10 cellular contexts compared by ENCODE assay signal in genomic region chr19:3178973-3179738, GRCh38. TPM values are rescaled to one million over a fixed set of nuclear protein-coding genes. Genes with fewer than 3 reads are reported as not detected.
DNase-seq lines count a peak whose midpoint lies in the region; ATAC-seq, FAIRE-seq and TF ChIP-seq lines count a peak whose summit lies in the region.
"Had no signal": no experiment of that assay in that cellular context is flagged by ENCODE, and none has a peak within 500 bp of the region (broad histone marks: within the 10 kb centered on the region; RNA-seq: fewer than 3 reads in every experiment).

No MANE protein-coding gene starts in this region.

- H3K9me2 ChIP-seq in hepatocyte (replicated peaks; ENCODE audit: insufficient read depth) = no peaks in the 10 kb centered on the region

- no peaks in the 10 kb centered on the region for H3K79me2 ChIP-seq in hepatocyte

- peak overlapping the region; percentile 100 for H3K4me3 Mint-ChIP-seq in activated naive CD4-positive, alpha-beta T cell treated with anti-CD3 and anti-CD28 coated beads, Interleukin-2, amount 10 ng/mL, durations not matched to agents 7 days and 5 days

- H3K4me1 Mint-ChIP-seq in activated naive CD4-positive, alpha-beta T cell treated with anti-CD3 and anti-CD28 coated beads, Interleukin-2, amount 10 ng/mL, durations not matched to agents 7 days and 5 days = peaks cover 35% of the 10 kb centered on the region

- H3K36me3 ChIP-seq in pancreas (no peaks in the 10 kb centered on the region), hepatocyte (replicated peaks; ENCODE audit: insufficient read depth, low read depth) (no peaks in the 10 kb centered on the region)

- H3K4me3 ChIP-seq in GM12875 (ENCODE audit: low read depth, low read length) (peak overlapping the region; percentile 97), pancreas (peak overlapping the region in 1 of 4 donors; percentile 27), hepatocyte (no peak overlapping the region)

- peaks cover 3% of the 10 kb centered on the region for H3K27me3 Mint-ChIP-seq in activated naive CD4-positive, alpha-beta T cell treated with anti-CD3 and anti-CD28 coated beads, Interleukin-2, amount 10 ng/mL, durations not matched to agents 7 days and 5 days

- H3K4me1 ChIP-seq in pancreas (no peaks in the 10 kb centered on the region), hepatocyte (ENCODE audit: insufficient read depth) (no peaks in the 10 kb centered on the region)

- H3K4me2 ChIP-seq in hepatocyte = no peak overlapping the region
- H3K4me2 ChIP-seq: KMS-11 had no signal

- no peak for FAIRE-seq in pancreas (lab: Jason Lieb, UNC)

- ATAC-seq in HG03196 (IDR thresholded peaks at IDR 0.05; ENCODE audit: unreplicated experiment) = peak; percentile 13
- peak in 3 of 4 donors; percentile 7 to 9 (median 8) for ATAC-seq in pancreas
- no peak for ATAC-seq in GM19455 (IDR thresholded peaks at IDR 0.05; ENCODE audit: unreplicated experiment)

- H3K27ac ChIP-seq in pancreas = peak overlapping the region in 2 of 4 donors; percentile 41 to 48
- no peak overlapping the region for H3K27ac ChIP-seq in hepatocyte
- H3K27ac ChIP-seq: KMS-11 had no signal

- H3K27me3 ChIP-seq in pancreas (no peaks in the 10 kb centered on the region), hepatocyte (no peaks in the 10 kb centered on the region)

- 88% methylated on average over 48 to 52 of the region's 52 CpGs for WGBS in pancreas, 2 donors
- WGBS in hepatocyte (ENCODE audit: low lambda C conversion rate, missing lambda C conversion rate) = 95% methylated on average over 39 of the region's 52 CpGs

- H2AFZ ChIP-seq in hepatocyte = no peak overlapping the region

- DNase-seq in activated naive CD4-positive, alpha-beta T cell treated with anti-CD3 and anti-CD28 coated beads, Interleukin-2, amount 10 ng/mL, durations not matched to agents 7 days and 5 days = peak; percentile 55
- DNase-seq in pancreas = peak in 1 of 6 donors; percentile 67
- DNase-seq in hepatocyte (ENCODE audit: low spot score) = no peak
- DNase-seq in COLO668 (lab: John Stamatoyannopoulos, UW; ENCODE audit: unreplicated experiment) = no peak
- no peak for DNase-seq in NCI-H1105 (lab: John Stamatoyannopoulos, UW)

- no peaks in the 10 kb centered on the region for H3K9me3 ChIP-seq in pancreas
- H3K9me3 ChIP-seq in hepatocyte (ENCODE audit: low read depth) = no peaks in the 10 kb centered on the region

- H4K20me1 ChIP-seq in hepatocyte (ENCODE audit: insufficient read depth, poor library complexity, severe bottlenecking) = no peaks in the 10 kb centered on the region

- H3K27ac Mint-ChIP-seq in activated naive CD4-positive, alpha-beta T cell treated with anti-CD3 and anti-CD28 coated beads, Interleukin-2, amount 10 ng/mL, durations not matched to agents 7 days and 5 days = peak overlapping the region; percentile 97

- intact Hi-C loops in pancreas (cut with DNase I) = no loop called here

- no peaks in the 10 kb centered on the region for H3K9me3 Mint-ChIP-seq in activated naive CD4-positive, alpha-beta T cell treated with anti-CD3 and anti-CD28 coated beads, Interleukin-2, amount 10 ng/mL, durations not matched to agents 7 days and 5 days

- CTCF ChIA-PET in activated naive CD4-positive, alpha-beta T cell treated with anti-CD3 and anti-CD28 coated beads, Interleukin-2, amount 10 ng/mL, durations not matched to agents 7 days and 5 days (lab: Charles Lee) = interaction anchor here (1.7 kb wide), 1 partner anchor 75 kb away, joined by 4 read pairs; no protein-coding TSS in a partner anchor

- TF ChIP-seq CTCF in GM12875 (IDR thresholded peaks at IDR 0.05; ENCODE audit: borderline replicate concordance, insufficient read depth, low read depth, low read length) (no peak), pancreas (IDR thresholded peaks at IDR 0.05) (no peak), hepatocyte (IDR thresholded peaks at IDR 0.05; ENCODE audit: poor library complexity) (no peak)

- peaks cover 44% of the 10 kb centered on the region for H3K36me3 Mint-ChIP-seq in activated naive CD4-positive, alpha-beta T cell treated with anti-CD3 and anti-CD28 coated beads, Interleukin-2, amount 10 ng/mL, durations not matched to agents 7 days and 5 days

RNA-seq across cellular contexts. Expression of gene S1PR4, which starts 0.6 kb away (rescaled TPM):
- 1 to 10 TPM in 1 of 6 donors, under 1 TPM in 3, not detected in 2; 0.67 to 1.1 (median 0.90) TPM for total RNA-seq in pancreas
- polyA plus RNA-seq in pancreas = 1 to 10 TPM in 1 of 2 donors, under 1 TPM in 1; 0.23 to 1.1 TPM
- total RNA-seq in hepatocyte = 0.07 TPM in 1 of 2 replicates, not detected in the other
- polyA plus RNA-seq in hepatocyte = 0.16 TPM in 1 of 2 replicates, not detected in the other
- total RNA-seq: fibroblast of lung had no signal
- polyA plus RNA-seq: fibroblast of lung had no signal

RNA-seq across cellular contexts. Expression of gene NCLN, which starts 6.6 kb away (rescaled TPM):
- total RNA-seq in pancreas (10 to 100 TPM; 34.0 to 68.1 (median 42.3) TPM), hepatocyte (42.8 and 44.9 TPM in 2 replicates)
- polyA plus RNA-seq in pancreas (10 to 100 TPM; 63.1 to 66.8 TPM), hepatocyte (85.5 and 94.2 TPM in 2 replicates)

RNA-seq across cellular contexts. Expression of gene GNA15, which starts 43.3 kb away (rescaled TPM):
- total RNA-seq in pancreas (1 to 10 TPM in 3 of 6 donors, under 1 TPM in 3; 0.19 to 3.0 (median 0.83) TPM), hepatocyte (0.24 and 1.5 TPM in 2 replicates)
- polyA plus RNA-seq in pancreas (1 to 10 TPM; 1.3 to 2.4 TPM), hepatocyte (0.29 and 0.45 TPM in 2 replicates)
- total RNA-seq: fibroblast of lung had no signal
- polyA plus RNA-seq: fibroblast of lung had no signal

RNA-seq across cellular contexts. Expression of gene CELF5, which starts 45.3 kb away (rescaled TPM):
- total RNA-seq in pancreas (1 to 10 TPM in 2 of 6 donors, under 1 TPM in 4; 0.47 to 1.6 (median 0.65) TPM), hepatocyte (0.03 TPM in 1 of 2 replicates, not detected in the other)
- polyA plus RNA-seq in pancreas (1 to 10 TPM in 1 of 2 donors, under 1 TPM in 1; 0.30 to 1.2 TPM), hepatocyte (0.17 and 0.90 TPM in 2 replicates)
- polyA plus RNA-seq: fibroblast of lung had no signal
